16 cellular contexts compared by ENCODE assay signal in genomic region chr10:129108994-129109393, GRCh38.
DNase-seq lines count a peak whose midpoint lies in the region; ATAC-seq and TF ChIP-seq lines count a peak whose summit lies in the region.
"Had no signal": no experiment of that assay in that cellular context is flagged by ENCODE, and none has a peak within 500 bp of the region (broad histone marks: within the 10 kb centered on the region; RNA-seq: fewer than 3 reads in every experiment).

No MANE protein-coding gene starts in this region.

- H3K36me3 ChIP-seq in right atrium auricular region (no peaks in the 10 kb centered on the region), heart right ventricle (no peaks in the 10 kb centered on the region)

- no peak overlapping the region for H3K27ac ChIP-seq in right atrium auricular region
- H3K27ac ChIP-seq in heart right ventricle: no peak overlapping the region

- peaks cover 11% of the 10 kb centered on the region for H3K27me3 Mint-ChIP-seq in type B pancreatic cell

- no peak for ATAC-seq in heart right ventricle
- no peak for ATAC-seq in HG03378 (IDR thresholded peaks at IDR 0.05; ENCODE audit: unreplicated experiment)
- ATAC-seq: GM12878, GM23338, HCT116 had no signal

- H3K4me3 ChIP-seq in right atrium auricular region (no peak overlapping the region), heart right ventricle (no peak overlapping the region)
- H3K4me3 ChIP-seq: GM12878, GM23338 had no signal

- H3K27ac Mint-ChIP-seq in type B pancreatic cell: no peak overlapping the region
- H3K27ac Mint-ChIP-seq: CD8-positive, alpha-beta memory T cell; GM23338; H9 had no signal

- H3K9me3 Mint-ChIP-seq in type B pancreatic cell: no peaks in the 10 kb centered on the region
- H3K9me3 Mint-ChIP-seq: GM23338, H9 had no signal

- H3K4me1 Mint-ChIP-seq in type B pancreatic cell (ENCODE audit: unreplicated experiment): no peaks in the 10 kb centered on the region
- H3K4me1 Mint-ChIP-seq: GM23338, H9 had no signal

- intact Hi-C loops in heart right ventricle (cut with DNase I): no loop called here

- WGBS in heart right ventricle, 2 donors: 94 to 96% methylated on average over 6 of the region's 6 CpGs

- H3K36me3 Mint-ChIP-seq in type B pancreatic cell: no peaks in the 10 kb centered on the region

- H3K4me1 ChIP-seq in right atrium auricular region (peaks cover 0 to 10% of the 10 kb centered on the region in 2 donors), heart right ventricle (peaks cover 0 to 17% (median 6%) of the 10 kb centered on the region in 9 donors)

- DNase-seq in right atrium auricular region (ENCODE audit: low spot score) (peak; percentile 46), heart right ventricle (no peak), ecto neural progenitor cell (ENCODE audit: low spot score) (peak; percentile 22), type B pancreatic cell (ENCODE audit: extremely low spot score, unreplicated experiment) (peak; percentile 49), retina (no peak)
- DNase-seq: C1 segment of cervical spinal cord; CD8-positive, alpha-beta memory T cell; DMS 273 treated with DMSO at 0.1 percent for 48 hours; DMS79; EL; GDM1; H9 had no signal

- TF ChIP-seq CTCF in right atrium auricular region (IDR thresholded peaks at IDR 0.05) (no peak), heart right ventricle (IDR thresholded peaks at IDR 0.05) (no peak), type B pancreatic cell (conservative IDR thresholded peaks at IDR 0.05) (no peak)

- H3K9me3 ChIP-seq in right atrium auricular region: no peaks in the 10 kb centered on the region
- H3K9me3 ChIP-seq in heart right ventricle: no peaks in the 10 kb centered on the region

- no peaks in the 10 kb centered on the region for H3K27me3 ChIP-seq in right atrium auricular region
- H3K27me3 ChIP-seq in heart right ventricle: no peaks in the 10 kb centered on the region

- no peak overlapping the region for H3K4me3 Mint-ChIP-seq in type B pancreatic cell
- H3K4me3 Mint-ChIP-seq: CD8-positive, alpha-beta memory T cell; GM23338; H9 had no signal

Comparison
In these comparisons a context has a peak if more than half of its experiments do, and no peak if none do; other contexts are left out.
1. DNase-seq: peak in right atrium auricular region (single experiment), ecto neural progenitor cell (single experiment) and type B pancreatic cell (single experiment); none in heart right ventricle (0 of 2) and retina (single experiment).